1 cellular context compared by ENCODE assay signal in genomic region chr2:86697539-86697938, GRCh38.
TF ChIP-seq lines count a peak whose summit lies in the region.

No MANE protein-coding gene starts in this region.

TF ChIP-seq in A549, 52 proteins besides CTCF, POLR2A, EP300 and RAD21 (continued from another document):
- no peak for TF ChIP-seq HMGXB4 (CRISPR knock-in tag; IDR thresholded peaks at IDR 0.05; ENCODE audit: borderline replicate concordance)
- TF ChIP-seq ZFP36 (IDR thresholded peaks at IDR 0.05; ENCODE audit: borderline replicate concordance, partially characterized antibody), result no peak
- no peak for TF ChIP-seq MYC (IDR thresholded peaks at IDR 0.05; ENCODE audit: borderline replicate concordance, low read length)
- no peak for TF ChIP-seq E2F6 (IDR thresholded peaks at IDR 0.05; ENCODE audit: borderline replicate concordance, low read depth)
